Comparison of ENCODE assay signal across 8 cellular contexts in the genomic region with DNA sequence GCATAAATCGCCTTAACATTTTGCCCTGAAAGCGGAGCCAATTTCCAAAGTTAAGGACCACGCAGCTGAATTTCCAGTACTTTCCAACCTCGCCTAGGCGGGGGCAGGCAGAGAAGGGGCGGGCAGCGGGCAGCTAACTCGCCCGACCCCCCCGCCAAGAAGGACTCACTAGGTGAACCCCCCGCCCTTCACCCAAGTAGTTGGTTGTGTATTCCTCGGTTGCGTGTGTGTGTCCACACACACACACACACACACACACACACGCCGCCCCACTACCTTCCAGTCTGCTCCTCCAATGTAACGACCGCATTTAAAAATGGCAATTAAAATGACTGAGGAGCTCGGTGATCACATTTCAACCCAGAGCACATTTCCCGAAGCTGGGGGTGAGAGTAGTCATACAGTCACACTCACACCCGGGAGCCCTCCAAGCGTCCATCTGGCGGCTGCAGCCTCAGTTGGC. TPM values are rescaled to one million over a fixed set of nuclear protein-coding genes. Genes with fewer than 3 reads are reported as not detected.
A peak's percentile ranks its signal among the peaks of the same experiment; 100 is the strongest.
DNase-seq lines count a peak whose midpoint lies in the region; ATAC-seq, FAIRE-seq and TF ChIP-seq lines count a peak whose summit lies in the region.

No MANE protein-coding gene starts in this region.

- no peaks in the 10 kb centered on the region for H4K20me1 ChIP-seq in keratinocyte (ENCODE audit: control insufficient read depth, extremely low read depth, insufficient read depth, low read length)

- peak; percentile 26 to 84 (median 66) for DNase-seq in NCI-H1417 (lab: John Stamatoyannopoulos, UW)
- DNase-seq in NCI-H1417 treated with DMSO at 0.1 percent for 48 hours (lab: John Stamatoyannopoulos, UW): no peak
- DNase-seq in astrocyte of the hippocampus (ENCODE audit: low read depth, low spot score): peak; percentile 70
- no peak for DNase-seq in keratinocyte (ENCODE audit: low read depth, low spot score)
- DNase-seq in tibial artery: peak in 1 of 2 donors; percentile 67
- no peak for DNase-seq in GF-D8 (lab: John Stamatoyannopoulos, UW)
- DNase-seq in activated CD4-positive, alpha-beta T cell treated with anti-CD3 and anti-CD28 coated beads for 48 hours: no peak

- intact Hi-C loops in tibial artery (cut with DNase I; ENCODE audit: low total_unique reads): loop anchor here (10.0 kb wide), 1 partner anchor 195 kb away; no protein-coding TSS in a partner anchor

- H3K4me3 ChIP-seq in keratinocyte (ENCODE audit: control insufficient read depth in 2 of 3, extremely low read depth in 1 of 3, insufficient read depth in 2 of 3, low read depth in 1 of 3, low read length in 3 of 3) (peak overlapping the region; percentile 69 to 80 (median 71)), tibial artery (peak overlapping the region; percentile 67 to 71)

- dilution Hi-C loops in keratinocyte (cut with MboI; ENCODE audit: extremely low pct_ligation_motif_present, low sequenced_read_pairs): no loop called here

- peak overlapping the region; percentile 100 for H3K4me2 ChIP-seq in keratinocyte (ENCODE audit: control insufficient read depth, extremely low read depth, insufficient read depth, low read depth, low read length)

- H3K27me3 ChIP-seq in keratinocyte (ENCODE audit: control insufficient read depth, extremely low read depth, insufficient read depth, low read length) (no peaks in the 10 kb centered on the region), tibial artery (no peaks in the 10 kb centered on the region)

- H3K36me3 ChIP-seq in keratinocyte (ENCODE audit: control insufficient read depth in 2 of 2, extremely low read depth in 1 of 2, insufficient read depth in 2 of 2, low read length in 2 of 2) (no peaks in the 10 kb centered on the region), tibial artery (no peaks in the 10 kb centered on the region)

- H3K9me3 ChIP-seq in keratinocyte (ENCODE audit: control insufficient read depth, low read depth, low read length) (no peaks in the 10 kb centered on the region), tibial artery (no peaks in the 10 kb centered on the region)

- peak overlapping the region; percentile 89 for H3K27ac ChIP-seq in keratinocyte (ENCODE audit: control insufficient read depth, insufficient read depth, low read length)
- peak overlapping the region; percentile 84 to 87 for H3K27ac ChIP-seq in tibial artery

- H3K4me1 ChIP-seq in keratinocyte (ENCODE audit: control insufficient read depth, extremely low read depth, insufficient read depth, low read length) (peaks cover 19% of the 10 kb centered on the region), tibial artery (peaks cover 0 to 48% (median 31%) of the 10 kb centered on the region in 4 donors)

- peaks cover 49% of the 10 kb centered on the region for H3K79me2 ChIP-seq in keratinocyte (ENCODE audit: control insufficient read depth, insufficient read depth, low read length)

- ATAC-seq in HG03135 (IDR thresholded peaks at IDR 0.05; ENCODE audit: unreplicated experiment): no peak

- FAIRE-seq in keratinocyte (lab: Jason Lieb, UNC): peak; percentile 52

- H2AFZ ChIP-seq in keratinocyte (ENCODE audit: control insufficient read depth, low read length): peak overlapping the region; percentile 36

- H3K9ac ChIP-seq in keratinocyte (ENCODE audit: control insufficient read depth, extremely low read depth, insufficient read depth, low read length): peak overlapping the region; percentile 94

- H3K9me1 ChIP-seq in keratinocyte (ENCODE audit: control insufficient read depth, extremely low read depth, insufficient read depth, low read length): no peaks in the 10 kb centered on the region

- no peak for TF ChIP-seq CTCF in keratinocyte (optimal IDR thresholded peaks at IDR 0.05 in 1 of 3, IDR thresholded peaks at IDR 0.05 in 1 of 3, conservative IDR thresholded peaks at IDR 0.05 in 1 of 3; ENCODE audit: extremely low read depth in 1 of 3, insufficient read depth in 2 of 3, low read length in 3 of 3)
- TF ChIP-seq CTCF in tibial artery (IDR thresholded peaks at IDR 0.05): no peak

RNA-seq across cellular contexts. Expression of a gene that starts 1.4 kb away (rescaled TPM):
- 3.5 to 11.3 TPM (median 5.4 TPM) in 3 replicates for polyA plus RNA-seq in keratinocyte
- polyA plus RNA-seq in keratinocyte (2011; ENCODE audit: low read depth): 5.2 TPM
- polyA plus RNA-seq in keratinocyte (2011; cell fraction: cytosol; rRNA removed): 1.9 and 3.5 TPM in 2 replicates
- 25.7 and 30.6 TPM in 2 replicates for polyA plus RNA-seq in keratinocyte (2011; cell fraction: nucleus; rRNA removed)
- polyA plus RNA-seq in keratinocyte (2012; ENCODE audit: low replicate concordance): 3.7 and 13.5 TPM in 2 replicates
- polyA minus RNA-seq in keratinocyte: 20.5 to 79.6 TPM (median 25.8 TPM) in 3 replicates
- 15.0 TPM for polyA minus RNA-seq in keratinocyte (2011; cell fraction: cytosol; rRNA and poly(A)+ RNA removed)
- polyA minus RNA-seq in keratinocyte (2011; cell fraction: nucleus; rRNA and poly(A)+ RNA removed): 104 and 127 TPM in 2 replicates

Comparison
In these comparisons a context has a peak if more than half of its experiments do, and no peak if none do; other contexts are left out.
1. DNase-seq: peak in NCI-H1417 (3 of 3) and astrocyte of the hippocampus (single experiment); none in NCI-H1417 treated with DMSO at 0.1 percent for 48 hours (single experiment), keratinocyte (single experiment), GF-D8 (single experiment) and activated CD4-positive, alpha-beta T cell treated with anti-CD3 and anti-CD28 coated beads for 48 hours (single experiment).